Comparison of ENCODE assay signal across 2 cellular contexts in genomic region chr9:128770286-128770685, GRCh38.
TF ChIP-seq lines count a peak whose summit lies in the region.

No MANE protein-coding gene starts in this region.

TF ChIP-seq in SK-N-SH, 30 proteins besides CTCF, POLR2A, EP300 and RAD21 (continued from another document):
- TF ChIP-seq REST (IDR thresholded peaks at IDR 0.05; ENCODE audit: low read depth, low read length) (no peak), TEAD4 (IDR thresholded peaks at IDR 0.05; ENCODE audit: borderline replicate concordance, insufficient read depth) (no peak), RXRA (IDR thresholded peaks at IDR 0.05; ENCODE audit: borderline replicate concordance, low read depth) (no peak), JUND (IDR thresholded peaks at IDR 0.05) (no peak), FOXM1 (IDR thresholded peaks at IDR 0.05; ENCODE audit: low read depth) (no peak), USF2 (IDR thresholded peaks at IDR 0.05; ENCODE audit: borderline replicate concordance, low read depth, low read length) (no peak), TAF1 (IDR thresholded peaks at IDR 0.05; ENCODE audit: borderline replicate concordance, low read depth, low read length) (no peak), PBX3 (IDR thresholded peaks at IDR 0.05) (no peak), EZH2phosphoT487 (IDR thresholded peaks at IDR 0.05; ENCODE audit: borderline replicate concordance, low read depth) (no peak), NRF1 (IDR thresholded peaks at IDR 0.05; ENCODE audit: low read depth, low read length) (no peak), MAX (IDR thresholded peaks at IDR 0.05; ENCODE audit: low read depth) (no peak), RFX5 (IDR thresholded peaks at IDR 0.05; ENCODE audit: low read length) (no peak), NFIC (IDR thresholded peaks at IDR 0.05; ENCODE audit: borderline replicate concordance) (no peak), YY1 (IDR thresholded peaks at IDR 0.05; ENCODE audit: low read depth) (no peak), FOXJ3 (CRISPR knock-in tag; IDR thresholded peaks at IDR 0.05) (no peak), SMC3 (IDR thresholded peaks at IDR 0.05; ENCODE audit: low read depth, low read length) (no peak)

TF ChIP-seq in SK-N-SH treated with all-trans-retinoic acid at 6 μM for 48 hours, 23 proteins besides CTCF, POLR2A, EP300 and RAD21 (continued from another document):
- no peak for TF ChIP-seq TSHZ2 (CRISPR knock-in tag; IDR thresholded peaks at IDR 0.05)
- no peak for TF ChIP-seq ZNF8 (CRISPR knock-in tag; IDR thresholded peaks at IDR 0.05)
- no peak for TF ChIP-seq GLIS3 (CRISPR knock-in tag; IDR thresholded peaks at IDR 0.05)
- TF ChIP-seq PATZ1 (CRISPR knock-in tag; IDR thresholded peaks at IDR 0.05; ENCODE audit: borderline replicate concordance), result no peak
- no peak for TF ChIP-seq RARB (CRISPR knock-in tag; IDR thresholded peaks at IDR 0.05)
- no peak for TF ChIP-seq ZNF565 (CRISPR knock-in tag; conservative IDR thresholded peaks at IDR 0.05; ENCODE audit: low read depth)
- no peak for TF ChIP-seq SNAI2 (CRISPR knock-in tag; IDR thresholded peaks at IDR 0.05)
- TF ChIP-seq TOX (CRISPR knock-in tag; IDR thresholded peaks at IDR 0.05; ENCODE audit: borderline replicate concordance), result no peak
- TF ChIP-seq ARNTL (CRISPR knock-in tag; IDR thresholded peaks at IDR 0.05; ENCODE audit: borderline replicate concordance, low read depth), result no peak
- no peak for TF ChIP-seq ISL1 (CRISPR knock-in tag; IDR thresholded peaks at IDR 0.05)
- TF ChIP-seq ZFP3 (CRISPR knock-in tag; IDR thresholded peaks at IDR 0.05), result no peak
- TF ChIP-seq OSR1 (CRISPR knock-in tag; IDR thresholded peaks at IDR 0.05), result no peak
